Comparison of ENCODE assay signal across 8 cellular contexts in the genomic region with DNA sequence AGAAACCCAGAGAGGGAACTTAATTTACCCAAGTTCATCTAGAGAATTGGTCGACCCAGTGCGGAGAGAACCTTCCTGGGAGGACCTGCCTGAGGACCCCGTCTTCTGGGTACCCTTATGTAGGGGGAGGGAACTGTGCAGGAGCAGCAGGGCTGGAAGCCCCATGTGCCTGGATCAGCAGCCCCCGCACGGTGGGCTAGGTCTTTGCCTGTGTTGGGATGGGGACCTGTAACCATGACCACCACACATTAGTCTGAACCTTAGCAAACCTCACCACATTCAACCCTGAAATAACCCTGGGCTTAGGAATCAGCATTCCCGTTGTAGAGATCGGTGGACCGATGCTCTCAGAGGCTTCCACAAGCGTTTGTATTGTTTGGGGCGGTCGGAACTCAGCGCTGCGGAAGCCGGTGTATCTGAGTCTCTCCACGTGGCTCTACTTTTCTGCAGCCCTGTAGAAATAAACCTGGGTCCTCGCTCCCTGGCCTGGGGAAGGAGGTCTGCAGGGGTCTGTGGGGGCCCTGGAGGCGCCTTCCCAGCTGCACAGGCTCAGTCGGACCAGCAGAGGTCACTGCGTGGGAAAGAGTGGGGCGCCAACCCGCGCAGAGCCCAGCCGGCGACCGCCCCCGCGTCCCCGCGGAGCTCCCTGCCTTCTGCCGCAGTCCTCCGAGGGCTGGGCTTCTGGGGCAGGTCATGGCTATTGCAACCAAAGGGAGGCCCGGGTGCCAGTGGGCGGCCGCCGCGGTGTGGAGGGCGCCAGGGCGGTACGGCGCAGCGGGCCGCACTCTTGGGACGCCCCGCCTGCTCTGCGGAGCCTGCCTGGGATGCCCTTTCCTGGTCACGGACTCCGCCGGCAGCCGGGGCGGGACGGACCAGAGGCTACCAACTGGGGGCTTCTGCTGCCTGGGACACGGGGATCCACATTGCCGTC. TPM values are rescaled to one million over a fixed set of nuclear protein-coding genes. Genes with fewer than 3 reads are reported as not detected.
DNase-seq lines count a peak whose midpoint lies in the region; ATAC-seq lines count a peak whose summit lies in the region.

No MANE protein-coding gene starts in this region.

- H3K36me3 Mint-ChIP-seq in naive thymus-derived CD4-positive, alpha-beta T cell = peaks cover 0 to 4% (median 0%) of the 10 kb centered on the region in 5 donors
- no peaks in the 10 kb centered on the region for H3K36me3 Mint-ChIP-seq in stimulated activated memory B cell treated with anti-CD40 and anti-IgM and Interleukin-4, amounts not matched to agents 10 μg/mL and 1 μg/mL and 100 μg/mL, for 72 hours

- H3K27ac Mint-ChIP-seq in naive thymus-derived CD4-positive, alpha-beta T cell = no peak overlapping the region
- H3K27ac Mint-ChIP-seq in stimulated activated memory B cell treated with anti-CD40 and anti-IgM and Interleukin-4, amounts not matched to agents 10 μg/mL and 1 μg/mL and 100 μg/mL, for 72 hours = no peak overlapping the region

- peak overlapping the region; percentile 4 to 41 for H3K4me3 ChIP-seq in esophagus (ENCODE audit: low read depth in 1 of 2, low read length in 2 of 2)
- H3K4me3 ChIP-seq in naive thymus-derived CD4-positive, alpha-beta T cell (ENCODE audit: low read length) = peak overlapping the region; percentile 25

- peaks cover 0 to 8% (median 0%) of the 10 kb centered on the region in 7 donors for H3K4me1 Mint-ChIP-seq in naive thymus-derived CD4-positive, alpha-beta T cell
- no peaks in the 10 kb centered on the region for H3K4me1 Mint-ChIP-seq in stimulated activated memory B cell treated with anti-CD40 and anti-IgM and Interleukin-4, amounts not matched to agents 10 μg/mL and 1 μg/mL and 100 μg/mL, for 72 hours

- H3K4me1 ChIP-seq in esophagus (ENCODE audit: control insufficient read depth in 2 of 2, insufficient read depth in 2 of 2, low read length in 1 of 2) = no peaks in the 10 kb centered on the region
- H3K4me1 ChIP-seq in naive thymus-derived CD4-positive, alpha-beta T cell (ENCODE audit: control insufficient read depth in 2 of 2, insufficient read depth in 2 of 2, low read length in 2 of 2) = no peaks in the 10 kb centered on the region

- in situ Hi-C loops in KBM-7 (cut with MboI; ENCODE audit: low pct_unique_long_range_greater_than_20kb, low sequenced_read_pairs) = no loop called here

- WGBS in esophagus, 2 donors = 8 to 10% methylated on average over 38 to 53 of the region's 53 CpGs

- no peaks in the 10 kb centered on the region for H3K9me3 ChIP-seq in esophagus (ENCODE audit: control insufficient read depth in 2 of 2, insufficient read depth in 1 of 2, low read depth in 1 of 2, low read length in 1 of 2)
- no peaks in the 10 kb centered on the region for H3K9me3 ChIP-seq in naive thymus-derived CD4-positive, alpha-beta T cell (ENCODE audit: control insufficient read depth in 2 of 3, low read length in 3 of 3)

- no peaks in the 10 kb centered on the region for H3K9me3 Mint-ChIP-seq in naive thymus-derived CD4-positive, alpha-beta T cell
- H3K9me3 Mint-ChIP-seq in stimulated activated memory B cell treated with anti-CD40 and anti-IgM and Interleukin-4, amounts not matched to agents 10 μg/mL and 1 μg/mL and 100 μg/mL, for 72 hours = no peaks in the 10 kb centered on the region

- H3K27ac ChIP-seq in esophagus (ENCODE audit: low read depth in 2 of 2, low read length in 1 of 2) = no peak overlapping the region
- no peak overlapping the region for H3K27ac ChIP-seq in naive thymus-derived CD4-positive, alpha-beta T cell (ENCODE audit: low read depth, low read length)

- H3K27me3 ChIP-seq in esophagus (ENCODE audit: control insufficient read depth in 1 of 2, insufficient read depth in 2 of 2, low read length in 2 of 2) = no peaks in the 10 kb centered on the region
- peaks cover 0 to 9% of the 10 kb centered on the region in 2 donors for H3K27me3 ChIP-seq in naive thymus-derived CD4-positive, alpha-beta T cell (ENCODE audit: control insufficient read depth in 2 of 2, insufficient read depth in 2 of 2, low read length in 2 of 2)

- CTCF ChIA-PET in naive thymus-derived CD4-positive, alpha-beta T cell (lab: Charles Lee) = interaction anchor here (0.8 to 2.4 kb wide), 11 partner anchors 24 to 274 kb away, joined by 3 to 21 read pairs (median 5); a partner anchor contains a TSS

- ATAC-seq in naive thymus-derived CD4-positive, alpha-beta T cell = peak; percentile 89
- ATAC-seq in stimulated activated memory B cell treated with anti-CD40 and anti-IgM and Interleukin-4, amounts not matched to agents 10 μg/mL and 1 μg/mL and 100 μg/mL, for 72 hours = peak; percentile 78

- POLR2A ChIA-PET in naive thymus-derived CD4-positive, alpha-beta T cell (lab: Charles Lee) = no interaction called here

- DNase-seq in D341Med (ENCODE audit: low spot score) = peak; percentile 81
- peak; percentile 23 for DNase-seq in KBM-7
- DNase-seq in activated T-cell treated with anti-CD3 and anti-CD28 coated beads for 1 hour (ENCODE audit: low read depth) = peak; percentile 38
- DNase-seq in naive thymus-derived CD4-positive, alpha-beta T cell = peak; percentile 20 to 71 (median 54)
- DNase-seq in OCI-M2 (lab: John Stamatoyannopoulos, UW; ENCODE audit: unreplicated experiment) = no peak
- no peak for DNase-seq in NCI-H1048 (lab: John Stamatoyannopoulos, UW)

- H3K36me3 ChIP-seq in esophagus (ENCODE audit: control insufficient read depth in 2 of 2, insufficient read depth in 2 of 2, low read length in 1 of 2) = no peaks in the 10 kb centered on the region
- no peaks in the 10 kb centered on the region for H3K36me3 ChIP-seq in naive thymus-derived CD4-positive, alpha-beta T cell (ENCODE audit: control insufficient read depth in 2 of 3, insufficient read depth in 3 of 3, low read length in 3 of 3)

- intact Hi-C loops in naive thymus-derived CD4-positive, alpha-beta T cell (cut with micrococcal nuclease) = loop anchor here (1.0 to 5.0 kb wide), 4 partner anchors 60 to 228 kb away; no protein-coding TSS in a partner anchor

- peaks cover 47 to 72% (median 60%) of the 10 kb centered on the region in 5 donors for H3K27me3 Mint-ChIP-seq in naive thymus-derived CD4-positive, alpha-beta T cell
- peaks cover 78% of the 10 kb centered on the region for H3K27me3 Mint-ChIP-seq in stimulated activated memory B cell treated with anti-CD40 and anti-IgM and Interleukin-4, amounts not matched to agents 10 μg/mL and 1 μg/mL and 100 μg/mL, for 72 hours

- peak overlapping the region in 9 of 10 donors; percentile 13 to 63 (median 31) for H3K4me3 Mint-ChIP-seq in naive thymus-derived CD4-positive, alpha-beta T cell
- peak overlapping the region; percentile 19 for H3K4me3 Mint-ChIP-seq in stimulated activated memory B cell treated with anti-CD40 and anti-IgM and Interleukin-4, amounts not matched to agents 10 μg/mL and 1 μg/mL and 100 μg/mL, for 72 hours

RNA-seq across cellular contexts. Expression of a gene that starts 36.2 kb away (rescaled TPM):
- not detected for polyA plus RNA-seq in esophagus
- total RNA-seq in naive thymus-derived CD4-positive, alpha-beta T cell = not detected
- polyA plus RNA-seq in naive thymus-derived CD4-positive, alpha-beta T cell = not detected

RNA-seq across cellular contexts. Expression of a gene that starts 51.0 kb away (rescaled TPM):
- under 1 TPM; 0.06 to 0.15 TPM for polyA plus RNA-seq in esophagus
- total RNA-seq in naive thymus-derived CD4-positive, alpha-beta T cell = 1 to 10 TPM in 3 of 5 experiments, under 1 TPM in 2; 0.62 to 4.6 (median 1.2) TPM
- polyA plus RNA-seq in naive thymus-derived CD4-positive, alpha-beta T cell = not detected

Comparison
In these comparisons a context has a peak if more than half of its experiments do, and no peak if none do; other contexts are left out.
1. DNase-seq: peak in D341Med (single experiment), KBM-7 (single experiment), activated T-cell treated with anti-CD3 and anti-CD28 coated beads for 1 hour (single experiment) and naive thymus-derived CD4-positive, alpha-beta T cell (9 of 9); none in OCI-M2 (single experiment) and NCI-H1048 (single experiment).